In genomic region chr11:128830836-128831780, GRCh38 we compare ENCODE assay signal across 8 cellular contexts. TPM values are rescaled to one million over a fixed set of nuclear protein-coding genes. Genes with fewer than 3 reads are reported as not detected.
A peak's percentile ranks its signal among the peaks of the same experiment; 100 is the strongest.
DNase-seq lines count a peak whose midpoint lies in the region; ATAC-seq and TF ChIP-seq lines count a peak whose summit lies in the region.

No MANE protein-coding gene starts in this region.

- TF ChIP-seq EP300 in sigmoid colon (IDR thresholded peaks at IDR 0.05): no peak

- intact Hi-C loops in sigmoid colon (cut with DNase I): loop anchor here (1.0 to 5.0 kb wide), 4 partner anchors 200 to 674 kb away; no protein-coding TSS in a partner anchor

- no peaks in the 10 kb centered on the region for H3K36me3 ChIP-seq in right atrium auricular region
- no peaks in the 10 kb centered on the region for H3K36me3 ChIP-seq in sigmoid colon

- H3K4me1 ChIP-seq in right atrium auricular region (peaks cover 0 to 10% of the 10 kb centered on the region in 2 donors), sigmoid colon (no peaks in the 10 kb centered on the region)

- peak overlapping the region; percentile 45 for H3K4me3 Mint-ChIP-seq in T-helper 1 cell treated with Interleukin-12 subunit alpha and Interleukin-12 subunit beta and Interleukin-4 antibody, amounts not matched to agents 30 μg/mL and 1 μg/mL, for 36 hours

- H3K4me3 ChIP-seq in right atrium auricular region: peak overlapping the region in 1 of 2 donors; percentile 14
- no peak overlapping the region for H3K4me3 ChIP-seq in sigmoid colon

- TF ChIP-seq CTCF in right atrium auricular region (IDR thresholded peaks at IDR 0.05) (peak; percentile 78 to 94), sigmoid colon (IDR thresholded peaks at IDR 0.05) (peak; percentile 55 to 88 (median 77))

- peak overlapping the region; percentile 82 for H3K27ac Mint-ChIP-seq in T-helper 1 cell treated with Interleukin-12 subunit alpha and Interleukin-12 subunit beta and Interleukin-4 antibody, amounts not matched to agents 30 μg/mL and 1 μg/mL, for 36 hours

- H3K27ac ChIP-seq in right atrium auricular region (no peak overlapping the region), sigmoid colon (no peak overlapping the region)

- H3K4me1 Mint-ChIP-seq in T-helper 1 cell treated with Interleukin-12 subunit alpha and Interleukin-12 subunit beta and Interleukin-4 antibody, amounts not matched to agents 30 μg/mL and 1 μg/mL, for 36 hours (ENCODE audit: low read depth): peaks cover 19% of the 10 kb centered on the region

- no peaks in the 10 kb centered on the region for H3K9me3 Mint-ChIP-seq in T-helper 1 cell treated with Interleukin-12 subunit alpha and Interleukin-12 subunit beta and Interleukin-4 antibody, amounts not matched to agents 30 μg/mL and 1 μg/mL, for 36 hours

- H3K36me3 Mint-ChIP-seq in T-helper 1 cell treated with Interleukin-12 subunit alpha and Interleukin-12 subunit beta and Interleukin-4 antibody, amounts not matched to agents 30 μg/mL and 1 μg/mL, for 36 hours (ENCODE audit: low read depth): peaks cover 2% of the 10 kb centered on the region

- DNase-seq in NCI-H187 (lab: John Stamatoyannopoulos, UW) (peak; percentile 6 to 55), NCI-H187 treated with DMSO at 0.1 percent for 48 hours (lab: John Stamatoyannopoulos, UW) (no peak), NCI-H1105 treated with DMSO at 0.1 percent for 48 hours (lab: John Stamatoyannopoulos, UW) (peak; percentile 85), amniotic epithelial cell (ENCODE audit: low read depth) (peak; percentile 71), right atrium auricular region (ENCODE audit: low spot score) (peak; percentile 89), sigmoid colon (peak; percentile 87)

- no peaks in the 10 kb centered on the region for H3K27me3 ChIP-seq in right atrium auricular region
- no peaks in the 10 kb centered on the region for H3K27me3 ChIP-seq in sigmoid colon

- peak; percentile 86 for ATAC-seq in HG02759 (IDR thresholded peaks at IDR 0.05; ENCODE audit: unreplicated experiment)

- H3K27me3 Mint-ChIP-seq in T-helper 1 cell treated with Interleukin-12 subunit alpha and Interleukin-12 subunit beta and Interleukin-4 antibody, amounts not matched to agents 30 μg/mL and 1 μg/mL, for 36 hours (ENCODE audit: low read depth): no peaks in the 10 kb centered on the region

- H3K9me3 ChIP-seq in right atrium auricular region (no peaks in the 10 kb centered on the region), sigmoid colon (no peaks in the 10 kb centered on the region)

- 30% methylated on average over 13 of the region's 13 CpGs for WGBS in sigmoid colon, 2 donors

- TF ChIP-seq POLR2A in sigmoid colon (IDR thresholded peaks at IDR 0.05): no peak

RNA-seq across cellular contexts. Expression of gene KCNJ1, which starts 36.0 kb away (rescaled TPM):
- total RNA-seq in right atrium auricular region (not detected), sigmoid colon (under 1 TPM in 1 of 4 donors, not detected in 3; 0.81 TPM)
- polyA plus RNA-seq in sigmoid colon: not detected
